ENCODE assay signal across 13 cellular contexts in genomic region chr18:12862467-12862866, GRCh38. TPM values are rescaled to one million over a fixed set of nuclear protein-coding genes. Genes with fewer than 3 reads are reported as not detected.
DNase-seq lines count a peak whose midpoint lies in the region; ATAC-seq and TF ChIP-seq lines count a peak whose summit lies in the region.
"Had no signal": no experiment of that assay in that cellular context is flagged by ENCODE, and none has a peak within 500 bp of the region (broad histone marks: within the 10 kb centered on the region; RNA-seq: fewer than 3 reads in every experiment).

No MANE protein-coding gene starts in this region.

- H3K27ac ChIP-seq in endodermal cell (ENCODE audit: low read depth, low read length) = peak overlapping the region; percentile 6
- H3K27ac ChIP-seq in naive thymus-derived CD4-positive, alpha-beta T cell (ENCODE audit: low read depth, low read length) = no peak overlapping the region
- H3K27ac ChIP-seq: uterus had no signal

- no peak overlapping the region for H3K4me3 ChIP-seq in endodermal cell (ENCODE audit: low read length)
- no peak overlapping the region for H3K4me3 ChIP-seq in naive thymus-derived CD4-positive, alpha-beta T cell (ENCODE audit: low read length)
- H3K4me3 ChIP-seq: uterus had no signal

- no peaks in the 10 kb centered on the region for H3K9me3 Mint-ChIP-seq in endodermal cell
- H3K9me3 Mint-ChIP-seq in naive thymus-derived CD4-positive, alpha-beta T cell = no peaks in the 10 kb centered on the region

- DNase-seq in COLO668 (lab: John Stamatoyannopoulos, UW; ENCODE audit: unreplicated experiment) (peak; percentile 15), M059J (ENCODE audit: low read depth) (peak; percentile 36), endodermal cell (peak; percentile 96), GM10248 (ENCODE audit: extremely low spot score) (no peak), NCI-H526 treated with DMSO at 0.1 percent for 48 hours (lab: John Stamatoyannopoulos, UW) (no peak)
- no peak for DNase-seq in naive thymus-derived CD4-positive, alpha-beta T cell
- DNase-seq: DMS79 treated with DMSO at 0.1 percent for 48 hours, head of caudate nucleus, NCI-H1436 treated with DMSO at 0.1 percent for 48 hours, occipital lobe, uterus had no signal

- peaks cover 15% of the 10 kb centered on the region for H3K4me1 Mint-ChIP-seq in endodermal cell
- H3K4me1 Mint-ChIP-seq in naive thymus-derived CD4-positive, alpha-beta T cell = peaks cover 31 to 77% (median 63%) of the 10 kb centered on the region in 7 donors

- no peaks in the 10 kb centered on the region for H3K27me3 Mint-ChIP-seq in endodermal cell (ENCODE audit: insufficient read depth)
- H3K27me3 Mint-ChIP-seq in naive thymus-derived CD4-positive, alpha-beta T cell = no peaks in the 10 kb centered on the region

- H3K4me1 ChIP-seq in endodermal cell (ENCODE audit: control insufficient read depth, insufficient read depth, low read length) = no peaks in the 10 kb centered on the region
- H3K4me1 ChIP-seq in naive thymus-derived CD4-positive, alpha-beta T cell (ENCODE audit: control insufficient read depth in 2 of 2, insufficient read depth in 2 of 2, low read length in 2 of 2) = peaks cover 3 to 15% of the 10 kb centered on the region in 2 donors
- H3K4me1 ChIP-seq: uterus had no signal

- H3K9ac ChIP-seq in endodermal cell (ENCODE audit: extremely low read depth, low read length, poor library complexity, severe bottlenecking) = peak overlapping the region; percentile 5

- intact Hi-C loops in naive thymus-derived CD4-positive, alpha-beta T cell (cut with micrococcal nuclease) = no loop called here

- TF ChIP-seq CTCF in endodermal cell (conservative IDR thresholded peaks at IDR 0.05) = no peak
- TF ChIP-seq CTCF in GM10248 (IDR thresholded peaks at IDR 0.05; ENCODE audit: control extremely low read depth, extremely low read depth, low read depth, missing control alignments) = no peak

- POLR2A ChIA-PET in naive thymus-derived CD4-positive, alpha-beta T cell (lab: Charles Lee) = interaction anchor here (0.7 to 0.8 kb wide), 2 partner anchors 21 to 89 kb away, joined by 3 read pairs; partner anchors contain the start of gene PTPN2
- POLR2A ChIA-PET in GM10248 (lab: Yijun Ruan, JAX) = interaction anchor here (0.7 kb wide), 1 partner anchor 14 kb away, joined by 3 read pairs; no protein-coding TSS in a partner anchor

- H3K4me3 Mint-ChIP-seq in endodermal cell = no peak overlapping the region
- peak overlapping the region in 3 of 10 donors; percentile 5 to 10 (median 5) for H3K4me3 Mint-ChIP-seq in naive thymus-derived CD4-positive, alpha-beta T cell

- H3K27me3 ChIP-seq in endodermal cell (ENCODE audit: control insufficient read depth, insufficient read depth, low read length, poor library complexity, severe bottlenecking) = no peaks in the 10 kb centered on the region
- no peaks in the 10 kb centered on the region for H3K27me3 ChIP-seq in naive thymus-derived CD4-positive, alpha-beta T cell (ENCODE audit: control insufficient read depth in 2 of 2, insufficient read depth in 2 of 2, low read length in 2 of 2)
- H3K27me3 ChIP-seq: uterus had no signal

- ATAC-seq in naive thymus-derived CD4-positive, alpha-beta T cell = no peak
- ATAC-seq in GM19397 (IDR thresholded peaks at IDR 0.05; ENCODE audit: unreplicated experiment) (no peak), HG03196 (IDR thresholded peaks at IDR 0.05; ENCODE audit: unreplicated experiment) (no peak)

- peaks cover 11% of the 10 kb centered on the region for H3K36me3 Mint-ChIP-seq in endodermal cell (ENCODE audit: low read depth)
- peaks cover 0 to 16% (median 11%) of the 10 kb centered on the region in 5 donors for H3K36me3 Mint-ChIP-seq in naive thymus-derived CD4-positive, alpha-beta T cell

- no peaks in the 10 kb centered on the region for H3K9me3 ChIP-seq in endodermal cell (ENCODE audit: control insufficient read depth, low read length)
- no peaks in the 10 kb centered on the region for H3K9me3 ChIP-seq in naive thymus-derived CD4-positive, alpha-beta T cell (ENCODE audit: control insufficient read depth in 2 of 3, low read length in 3 of 3)
- H3K9me3 ChIP-seq: uterus had no signal

- CTCF ChIA-PET in naive thymus-derived CD4-positive, alpha-beta T cell (lab: Charles Lee) = interaction anchor here (0.6 kb wide), 1 partner anchor 555 kb away, joined by 4 read pairs; no protein-coding TSS in a partner anchor
- CTCF ChIA-PET in GM10248 (lab: Yijun Ruan, JAX) = interaction anchor here (0.9 to 5.1 kb wide), 9 partner anchors 9 to 32 kb away, joined by 3 to 21 read pairs (median 6); no protein-coding TSS in a partner anchor

- peaks cover 4% of the 10 kb centered on the region for H3K36me3 ChIP-seq in endodermal cell (ENCODE audit: control insufficient read depth, insufficient read depth, low read length)
- no peaks in the 10 kb centered on the region for H3K36me3 ChIP-seq in naive thymus-derived CD4-positive, alpha-beta T cell (ENCODE audit: control insufficient read depth in 2 of 3, insufficient read depth in 3 of 3, low read length in 3 of 3)
- H3K36me3 ChIP-seq: uterus had no signal

- 15 to 33% methylated on average over 2 of the region's 2 CpGs for WGBS in endodermal cell (ENCODE audit: insufficient coverage in 1 of 2, insufficient read length in 1 of 2), 2 experiments

- peak overlapping the region; percentile 83 for H3K27ac Mint-ChIP-seq in endodermal cell
- H3K27ac Mint-ChIP-seq in naive thymus-derived CD4-positive, alpha-beta T cell = peak overlapping the region in 6 of 9 donors; percentile 9 to 73 (median 44)

RNA-seq across cellular contexts. Expression of gene PTPN2, which starts 21.6 kb away (rescaled TPM):
- 12.7 and 23.0 TPM in 2 replicates for total RNA-seq in M059J (2014; rRNA removed; shearing (Covaris generic))
- 10 to 100 TPM; 47.3 to 48.5 TPM for total RNA-seq in endodermal cell
- 27.7 TPM for polyA plus RNA-seq in endodermal cell (2013, experiment 1 of 2)
- 25.6 TPM for polyA plus RNA-seq in endodermal cell (2013, experiment 2 of 2)
- total RNA-seq in naive thymus-derived CD4-positive, alpha-beta T cell = 10 to 100 TPM; 55.8 to 82.2 (median 76.2) TPM
- 10 to 100 TPM; 60.5 to 92.2 TPM for polyA plus RNA-seq in naive thymus-derived CD4-positive, alpha-beta T cell

Comparison
In these comparisons a context has a peak if more than half of its experiments do, and no peak if none do; other contexts are left out.
1. DNase-seq: peak in COLO668 (single experiment), M059J (single experiment) and endodermal cell (single experiment); none in naive thymus-derived CD4-positive, alpha-beta T cell (0 of 9), GM10248 (single experiment) and NCI-H526 treated with DMSO at 0.1 percent for 48 hours (single experiment).